Comparison of ENCODE assay signal across 9 cellular contexts in genomic region chr12:75812341-75813018, GRCh38.
A peak's percentile ranks its signal among the peaks of the same experiment; 100 is the strongest.
DNase-seq lines count a peak whose midpoint lies in the region; ATAC-seq, FAIRE-seq and TF ChIP-seq lines count a peak whose summit lies in the region.
"Had no signal": no experiment of that assay in that cellular context is flagged by ENCODE, and none has a peak within 500 bp of the region (broad histone marks: within the 10 kb centered on the region; RNA-seq: fewer than 3 reads in every experiment).

No MANE protein-coding gene starts in this region.

- H3K27me3 Mint-ChIP-seq in activated naive CD8-positive, alpha-beta T cell treated with anti-CD3 and anti-CD28 coated beads for 36 hours = peaks cover 4% of the 10 kb centered on the region

- 24 to 28% (median 28%) methylated on average over 9 of the region's 9 CpGs for WGBS in ovary, 3 donors

- H3K9ac ChIP-seq in PC-3 (ENCODE audit: low read length) = no peak overlapping the region

- H3K9me2 ChIP-seq in PC-3 (replicated peaks; ENCODE audit: low read length) = no peaks in the 10 kb centered on the region

- H3K9me3 ChIP-seq in HEK293 (ENCODE audit: control insufficient read depth, insufficient read depth, low read depth, low read length) (no peaks in the 10 kb centered on the region; the same call in 1 of the 2 replicates), PC-3 (ENCODE audit: low read length) (no peaks in the 10 kb centered on the region), ovary (no peaks in the 10 kb centered on the region)

- no peaks in the 10 kb centered on the region for H3F3A ChIP-seq in PC-3 (ENCODE audit: low read length, unreplicated experiment)

- no peaks in the 10 kb centered on the region for H3K79me2 ChIP-seq in PC-3 (ENCODE audit: low read length)

- ATAC-seq in PC-3 = no peak

- H3K4me3 ChIP-seq in HEK293 (ENCODE audit: low read depth, low read length) (no peak overlapping the region), PC-3 (ENCODE audit: low read length) (no peak overlapping the region), ovary (no peak overlapping the region)
- H3K4me3 ChIP-seq: cardiac muscle cell had no signal

- peak; percentile 56 for DNase-seq in DMS 273 treated with DMSO at 0.1 percent for 48 hours (lab: John Stamatoyannopoulos, UW)
- no peak for DNase-seq in PC-3
- peak; percentile 39 for DNase-seq in iris pigment epithelial cell (ENCODE audit: low read depth)
- DNase-seq in activated naive CD8-positive, alpha-beta T cell treated with anti-CD3 and anti-CD28 coated beads for 36 hours = no peak
- no peak for DNase-seq in frontal cortex (ENCODE audit: low spot score in 2 of 2)
- no peak for DNase-seq in ovary
- DNase-seq in posterior vena cava (ENCODE audit: low spot score) = no peak

- H3K27ac Mint-ChIP-seq in activated naive CD8-positive, alpha-beta T cell treated with anti-CD3 and anti-CD28 coated beads for 36 hours = no peak overlapping the region

- TF ChIP-seq CTCF in HEK293 (tag by site-specific recombination; IDR thresholded peaks at IDR 0.05) (no peak), PC-3 (conservative IDR thresholded peaks at IDR 0.05; ENCODE audit: low read depth, low read length) (no peak), ovary (IDR thresholded peaks at IDR 0.05) (no peak)

- H3K36me3 Mint-ChIP-seq in activated naive CD8-positive, alpha-beta T cell treated with anti-CD3 and anti-CD28 coated beads for 36 hours = no peaks in the 10 kb centered on the region

- intact Hi-C loops in PC-3 (cut with micrococcal nuclease) (no loop called here), ovary (cut with DNase I) (loop anchor here in 1 of 4 donors (10.0 kb wide), 1 partner anchor 222 kb away; the partner anchor contains the start of gene PHLDA1), posterior vena cava (cut with DNase I) (loop anchor here in 1 of 2 donors (10.0 kb wide), 1 partner anchor 158 kb away; no protein-coding TSS in a partner anchor)

- H3K27me3 ChIP-seq in PC-3 (ENCODE audit: low read length) = no peaks in the 10 kb centered on the region
- H3K27me3 ChIP-seq in ovary = no peaks in the 10 kb centered on the region
- H3K27me3 ChIP-seq: cardiac muscle cell had no signal

- POLR2A ChIA-PET in HEK293 (lab: Yijun Ruan, JAX) (no interaction called here), PC-3 (lab: Charles Lee; ENCODE audit: unreplicated experiment) (no interaction called here)

- no peak for TF ChIP-seq POLR2A in ovary (IDR thresholded peaks at IDR 0.05)

- H3K27ac ChIP-seq in HEK293 (ENCODE audit: extremely low read depth, low read depth, low read length) (peak overlapping the region; percentile 32; the same call in 1 of the 2 replicates), PC-3 (ENCODE audit: low read length) (no peak overlapping the region), ovary (no peak overlapping the region)
- H3K27ac ChIP-seq: cardiac muscle cell had no signal

- no TSS peak for BruUV-seq in PC-3 (replicated peaks; lab: Mats Ljungman, UMichigan)

- no peak overlapping the region for H3K4me3 Mint-ChIP-seq in activated naive CD8-positive, alpha-beta T cell treated with anti-CD3 and anti-CD28 coated beads for 36 hours

- H3K4me1 ChIP-seq in HEK293 (ENCODE audit: control insufficient read depth, insufficient read depth, low read length) (no peaks in the 10 kb centered on the region), PC-3 (ENCODE audit: insufficient read depth, low read length) (peaks cover 28% of the 10 kb centered on the region), ovary (ENCODE audit: insufficient read depth) (peaks cover 2% of the 10 kb centered on the region)

- H3K36me3 ChIP-seq in HEK293 (ENCODE audit: control insufficient read depth in 2 of 2, insufficient read depth in 1 of 2, low read length in 2 of 2) = no peaks in the 10 kb centered on the region
- H3K36me3 ChIP-seq in PC-3 (ENCODE audit: low read depth, low read length) = no peaks in the 10 kb centered on the region
- H3K36me3 ChIP-seq in ovary = no peaks in the 10 kb centered on the region
- H3K36me3 ChIP-seq: cardiac muscle cell had no signal

- CTCF ChIA-PET in HEK293 (lab: Yijun Ruan, JAX) (no interaction called here), PC-3 (lab: Charles Lee) (no interaction called here)

- 0 out of 2 replicates have a peak overlapping the region, but pooled peaks have one; percentile 3 for H2AFZ ChIP-seq in PC-3 (ENCODE audit: low read length)

- no peaks in the 10 kb centered on the region for H4K20me1 ChIP-seq in PC-3 (ENCODE audit: low read length)

- H3K9me3 Mint-ChIP-seq in activated naive CD8-positive, alpha-beta T cell treated with anti-CD3 and anti-CD28 coated beads for 36 hours = peaks cover 3% of the 10 kb centered on the region

- no peak for FAIRE-seq in frontal cortex (lab: Jason Lieb, UNC)

- peaks cover 12% of the 10 kb centered on the region for H3K4me1 Mint-ChIP-seq in activated naive CD8-positive, alpha-beta T cell treated with anti-CD3 and anti-CD28 coated beads for 36 hours

- TF ChIP-seq EP300 in ovary (IDR thresholded peaks at IDR 0.05) = no peak

- H3K4me2 ChIP-seq in PC-3 (ENCODE audit: low read length) = no peak overlapping the region

TF ChIP-seq in HEK293, 187 proteins besides CTCF, POLR2A, EP300 and RAD21:
- peak; percentile 90 for TF ChIP-seq FEZF1 (tag by site-specific recombination; IDR thresholded peaks at IDR 0.05)
- TF ChIP-seq ZNF670 (tag by site-specific recombination; IDR thresholded peaks at IDR 0.05; ENCODE audit: low read depth) = no peak
- peak; percentile 47; the same call in 1 of the 2 replicates for TF ChIP-seq SP7 (tag by site-specific recombination; IDR thresholded peaks at IDR 0.05)
- TF ChIP-seq ZBTB17 (tag by site-specific recombination; IDR thresholded peaks at IDR 0.05) = 0 out of 2 replicates have a peak, but pooled peaks have one; percentile 16
- 0 out of 2 replicates have a peak, but pooled peaks have one; percentile 11 for TF ChIP-seq ZNF335 (tag by site-specific recombination; conservative IDR thresholded peaks at IDR 0.05)

Comparison
In these comparisons a context has a peak if more than half of its experiments do, and no peak if none do; other contexts are left out.
1. DNase-seq: peak in DMS 273 treated with DMSO at 0.1 percent for 48 hours (single experiment) and iris pigment epithelial cell (single experiment); none in PC-3 (single experiment), activated naive CD8-positive, alpha-beta T cell treated with anti-CD3 and anti-CD28 coated beads for 36 hours (single experiment), frontal cortex (0 of 2), ovary (0 of 5) and posterior vena cava (single experiment).